In genomic region chr1:209610378-209610905, GRCh38 we compare ENCODE assay signal across 20 cellular contexts. TPM values are rescaled to one million over a fixed set of nuclear protein-coding genes. Genes with fewer than 3 reads are reported as not detected.
"Had no signal": no experiment of that assay in that cellular context is flagged by ENCODE, and none has a peak within 500 bp of the region (broad histone marks: within the 10 kb centered on the region; RNA-seq: fewer than 3 reads in every experiment).

No MANE protein-coding gene starts in this region.

- H3K36me3 Mint-ChIP-seq: immature natural killer cell; naive B cell; stimulated activated memory B cell treated with anti-CD40 and anti-IgM and Interleukin-4, amounts not matched to agents 10 μg/mL and 1 μg/mL and 100 μg/mL, for 72 hours had no signal

- H3K27ac ChIP-seq: esophagus muscularis mucosa, left lung, lower lobe of right lung, pancreas, right lobe of liver, testis, tibial nerve had no signal

- H3K27me3 ChIP-seq: esophagus muscularis mucosa, left lung, pancreas, right lobe of liver, testis, tibial nerve had no signal

- H3K36me3 ChIP-seq: esophagus muscularis mucosa, pancreas, tibial nerve had no signal

- H3K9me3 ChIP-seq: esophagus muscularis mucosa, left lung, lower lobe of right lung, pancreas, right lobe of liver, testis, tibial nerve had no signal

- H3K9me3 Mint-ChIP-seq: immature natural killer cell; naive B cell; nephron; stimulated activated memory B cell treated with anti-CD40 and anti-IgM and Interleukin-4, amounts not matched to agents 10 μg/mL and 1 μg/mL and 100 μg/mL, for 72 hours; stimulated activated naive CD8-positive, alpha-beta T cell treated with anti-CD3 and anti-CD28 coated beads, Interleukin-15, Interleukin-2, amounts not matched to agents 100 ng/mL and 50 ng/mL, for 24 hours had no signal

- H3K4me1 Mint-ChIP-seq: naive B cell; nephron; stimulated activated memory B cell treated with anti-CD40 and anti-IgM and Interleukin-4, amounts not matched to agents 10 μg/mL and 1 μg/mL and 100 μg/mL, for 72 hours had no signal

- H3K27ac Mint-ChIP-seq: immature natural killer cell; nephron; progenitor cell of endocrine pancreas; stimulated activated memory B cell treated with anti-CD40 and anti-IgM and Interleukin-4, amounts not matched to agents 10 μg/mL and 1 μg/mL and 100 μg/mL, for 72 hours; stimulated activated naive CD8-positive, alpha-beta T cell treated with anti-CD3 and anti-CD28 coated beads, Interleukin-15, Interleukin-2, amounts not matched to agents 100 ng/mL and 50 ng/mL, for 24 hours had no signal

- DNase-seq: dermis blood vessel endothelial cell; effector CD4-positive, alpha-beta T cell; immature natural killer cell; left lung; lower lobe of right lung; mesenchymal stem cell; naive B cell; occipital lobe; pancreas; retina; right lobe of liver; stimulated activated CD4-positive, alpha-beta T cell treated with anti-CD3 and anti-CD28 coated beads, Interleukin-4, amount 100 ng/mL, for 24 hours; testis had no signal

- H3K4me3 ChIP-seq: esophagus muscularis mucosa, left lung, lower lobe of right lung, pancreas, right lobe of liver, testis, tibial nerve had no signal

- H3K27me3 Mint-ChIP-seq: progenitor cell of endocrine pancreas; stimulated activated naive CD8-positive, alpha-beta T cell treated with anti-CD3 and anti-CD28 coated beads, Interleukin-15, Interleukin-2, amounts not matched to agents 100 ng/mL and 50 ng/mL, for 24 hours had no signal

- H3K4me1 ChIP-seq: esophagus muscularis mucosa, lower lobe of right lung, pancreas, right lobe of liver, testis, tibial nerve had no signal

- H3K4me3 Mint-ChIP-seq: immature natural killer cell; naive B cell; nephron; stimulated activated memory B cell treated with anti-CD40 and anti-IgM and Interleukin-4, amounts not matched to agents 10 μg/mL and 1 μg/mL and 100 μg/mL, for 72 hours; stimulated activated naive CD8-positive, alpha-beta T cell treated with anti-CD3 and anti-CD28 coated beads, Interleukin-15, Interleukin-2, amounts not matched to agents 100 ng/mL and 50 ng/mL, for 24 hours had no signal

RNA-seq across cellular contexts. Expression of gene CAMK1G, which starts 26.9 kb away (rescaled TPM):
- total RNA-seq: dermis blood vessel endothelial cell had no signal
- polyA plus RNA-seq: immature natural killer cell, keratinocyte had no signal
